In the genomic region with DNA sequence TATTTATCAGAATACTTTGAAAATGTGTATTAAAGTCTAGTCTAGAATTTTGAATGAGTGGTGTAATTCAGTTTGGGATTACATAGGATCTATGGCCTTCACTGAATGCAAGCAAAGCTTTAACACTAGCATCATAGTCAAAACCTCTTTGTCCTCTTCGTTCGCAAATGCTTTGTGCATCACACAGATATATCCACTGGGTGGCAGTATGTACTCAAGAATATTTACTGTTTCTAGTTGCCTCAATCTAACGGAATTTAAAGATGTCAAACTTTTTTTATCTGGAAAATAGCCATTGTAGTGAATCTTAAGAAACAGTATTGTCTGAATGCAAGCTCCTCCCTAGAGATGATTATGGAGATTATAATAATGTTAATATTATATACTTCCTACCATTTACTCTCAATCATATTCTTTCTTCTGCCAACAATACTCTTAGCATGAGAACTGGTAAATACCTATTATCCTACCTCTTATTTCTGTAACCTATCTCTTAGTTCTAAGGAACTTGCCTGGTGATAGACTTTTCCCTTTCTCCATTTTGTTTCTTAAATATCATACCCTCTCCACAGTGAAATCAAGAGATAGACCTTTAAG, we compare ENCODE assay signal across 9 cellular contexts. TPM values are rescaled to one million over a fixed set of nuclear protein-coding genes. Genes with fewer than 3 reads are reported as not detected.
A peak's percentile ranks its signal among the peaks of the same experiment; 100 is the strongest.
DNase-seq lines count a peak whose midpoint lies in the region; ATAC-seq and TF ChIP-seq lines count a peak whose summit lies in the region.
"Had no signal": no experiment of that assay in that cellular context is flagged by ENCODE, and none has a peak within 500 bp of the region (broad histone marks: within the 10 kb centered on the region; RNA-seq: fewer than 3 reads in every experiment).

No MANE protein-coding gene starts in this region.

- no peaks in the 10 kb centered on the region for H3K27me3 ChIP-seq in OCI-LY1 (ENCODE audit: insufficient read depth, low read length)
- H3K27me3 ChIP-seq in body of pancreas, result no peaks in the 10 kb centered on the region
- H3K27me3 ChIP-seq in smooth muscle cell (ENCODE audit: low read depth), result no peaks in the 10 kb centered on the region

- intact Hi-C loops in body of pancreas (cut with DNase I), result no loop called here

- peak; percentile 36 for DNase-seq in NCI-H1436 (lab: John Stamatoyannopoulos, UW)
- no peak for DNase-seq in NCI-H1436 treated with DMSO at 0.1 percent for 48 hours (lab: John Stamatoyannopoulos, UW)
- DNase-seq in HT-29 (ENCODE audit: low spot score), result peak; percentile 90
- DNase-seq in body of pancreas, result peak; percentile 28 to 60 (median 44)
- peak; percentile 2 for DNase-seq in iPS DF 19.7 (ENCODE audit: low read depth, low spot score)
- no peak for DNase-seq in smooth muscle cell (lab: John Stamatoyannopoulos, UW; ENCODE audit: unreplicated experiment)
- DNase-seq in HPDE6-E6E7 (ENCODE audit: extremely low spot score), result no peak

- H4K20me1 ChIP-seq in OCI-LY1 (ENCODE audit: insufficient read depth, low read length) (no peaks in the 10 kb centered on the region), smooth muscle cell (ENCODE audit: low read depth) (no peaks in the 10 kb centered on the region)
- H4K20me1 ChIP-seq: BLaER1 treated with 17β-estradiol and CSF1 and Interleukin-3, amounts not matched to agents 10 nM and 100 nM had no signal

- H3K4me2 ChIP-seq in OCI-LY1 (ENCODE audit: low read length) (no peak overlapping the region), smooth muscle cell (no peak overlapping the region)
- H3K4me2 ChIP-seq: BLaER1 treated with 17β-estradiol and CSF1 and Interleukin-3, amounts not matched to agents 10 nM and 100 nM had no signal

- H2AFZ ChIP-seq in OCI-LY1 (ENCODE audit: low read length), result no peak overlapping the region
- no peak overlapping the region for H2AFZ ChIP-seq in smooth muscle cell (ENCODE audit: low read depth)

- no peaks in the 10 kb centered on the region for H3K9me3 ChIP-seq in OCI-LY1 (ENCODE audit: low read length)
- H3K9me3 ChIP-seq in body of pancreas, result no peaks in the 10 kb centered on the region
- H3K9me3 ChIP-seq in smooth muscle cell (replicated peaks; ENCODE audit: low read depth), result no peaks in the 10 kb centered on the region
- H3K9me3 ChIP-seq: BLaER1 treated with 17β-estradiol and CSF1 and Interleukin-3, amounts not matched to agents 10 nM and 100 nM had no signal

- TF ChIP-seq CTCF in OCI-LY1 (IDR thresholded peaks at IDR 0.05; ENCODE audit: low read length) (peak; percentile 73), body of pancreas (IDR thresholded peaks at IDR 0.05) (peak; percentile 24 to 94 (median 84)), smooth muscle cell (IDR thresholded peaks at IDR 0.05; ENCODE audit: borderline replicate concordance, insufficient read depth, poor library complexity, severe bottlenecking) (peak; percentile 82)

- no peak overlapping the region for H3K4me3 ChIP-seq in OCI-LY1 (ENCODE audit: low read depth, low read length, poor library complexity, severe bottlenecking)
- H3K4me3 ChIP-seq in body of pancreas, result no peak overlapping the region
- H3K4me3 ChIP-seq in smooth muscle cell, result no peak overlapping the region
- H3K4me3 ChIP-seq: BLaER1 treated with 17β-estradiol and CSF1 and Interleukin-3, amounts not matched to agents 10 nM and 100 nM had no signal

- no peaks in the 10 kb centered on the region for H3K4me1 ChIP-seq in OCI-LY1 (ENCODE audit: insufficient read depth, low read length, severe bottlenecking)
- H3K4me1 ChIP-seq in body of pancreas, result peaks cover 14% of the 10 kb centered on the region
- H3K4me1 ChIP-seq in smooth muscle cell (ENCODE audit: low read depth), result no peaks in the 10 kb centered on the region
- H3K4me1 ChIP-seq: BLaER1 treated with 17β-estradiol and CSF1 and Interleukin-3, amounts not matched to agents 10 nM and 100 nM had no signal

- H3K79me2 ChIP-seq in OCI-LY1 (ENCODE audit: insufficient read depth, low read length), result no peaks in the 10 kb centered on the region
- H3K79me2 ChIP-seq in smooth muscle cell (ENCODE audit: low read depth), result no peaks in the 10 kb centered on the region

- H3K27ac ChIP-seq in OCI-LY1 (ENCODE audit: low read depth, low read length, poor library complexity, severe bottlenecking), result no peak overlapping the region
- no peak overlapping the region for H3K27ac ChIP-seq in body of pancreas
- no peak overlapping the region for H3K27ac ChIP-seq in smooth muscle cell (ENCODE audit: low read depth)
- H3K27ac ChIP-seq: BLaER1 treated with 17β-estradiol and CSF1 and Interleukin-3, amounts not matched to agents 10 nM and 100 nM had no signal

- H3K9me2 ChIP-seq in OCI-LY1 (ENCODE audit: low read depth, low read length), result no peaks in the 10 kb centered on the region

- no peaks in the 10 kb centered on the region for H3F3A ChIP-seq in OCI-LY1 (ENCODE audit: insufficient read depth, low read length)
- no peaks in the 10 kb centered on the region for H3F3A ChIP-seq in smooth muscle cell (ENCODE audit: low read depth)

- H3K36me3 ChIP-seq in OCI-LY1 (ENCODE audit: insufficient read depth, low read length) (no peaks in the 10 kb centered on the region), body of pancreas (replicated peaks in 1 of 2; ENCODE audit: insufficient read depth in 1 of 2, low read depth in 2 of 2) (no peaks in the 10 kb centered on the region), smooth muscle cell (ENCODE audit: low read depth) (no peaks in the 10 kb centered on the region)
- H3K36me3 ChIP-seq: BLaER1 treated with 17β-estradiol and CSF1 and Interleukin-3, amounts not matched to agents 10 nM and 100 nM had no signal

- H3K9ac ChIP-seq in OCI-LY1 (ENCODE audit: low read length) (no peak overlapping the region), smooth muscle cell (ENCODE audit: low read depth) (no peak overlapping the region)
- H3K9ac ChIP-seq: BLaER1 treated with 17β-estradiol and CSF1 and Interleukin-3, amounts not matched to agents 10 nM and 100 nM had no signal

- ATAC-seq in body of pancreas, result peak; percentile 60

- 0% methylated on average over 3 of the region's 3 CpGs for WGBS in body of pancreas, 2 donors
- WGBS in smooth muscle cell (ENCODE audit: low lambda C conversion rate), result 2% methylated on average over 3 of the region's 3 CpGs

- no peak for TF ChIP-seq POLR2A in body of pancreas (IDR thresholded peaks at IDR 0.05)

RNA-seq across cellular contexts. Expression of a gene that starts 25.8 kb away (rescaled TPM):
- 2.1 and 5.7 TPM in 2 replicates for total RNA-seq in HT-29 (2014; rRNA removed; shearing (Covaris generic))
- 1 to 10 TPM; 2.3 to 9.9 TPM for total RNA-seq in body of pancreas
- 6.8 and 8.7 TPM in 2 replicates for total RNA-seq in smooth muscle cell
- 2.0 and 3.3 TPM in 2 replicates for polyA plus RNA-seq in smooth muscle cell

RNA-seq across cellular contexts. Expression of a gene that starts 26.0 kb away (rescaled TPM):
- 0.31 and 1.1 TPM in 2 replicates for total RNA-seq in HT-29 (2014; rRNA removed; shearing (Covaris generic))
- total RNA-seq in body of pancreas (1 to 10 TPM; 4.9 to 6.2 TPM), smooth muscle cell (2.8 and 10.8 TPM in 2 replicates)
- 3.8 and 8.1 TPM in 2 replicates for polyA plus RNA-seq in smooth muscle cell

Comparison
In these comparisons a context has a peak if more than half of its experiments do, and no peak if none do; other contexts are left out.
1. DNase-seq: peak in NCI-H1436 (single experiment), HT-29 (single experiment), body of pancreas (4 of 4) and iPS DF 19.7 (single experiment); none in NCI-H1436 treated with DMSO at 0.1 percent for 48 hours (single experiment), smooth muscle cell (single experiment) and HPDE6-E6E7 (single experiment).
2. Peak in every context shown above with its lines, with median percentiles within 50 percentile points of each other: CTCF ChIP-seq.